ENCODE assay signal across 20 cellular contexts in genomic region chr12:22640851-22641250, GRCh38. TPM values are rescaled to one million over a fixed set of nuclear protein-coding genes. Genes with fewer than 3 reads are reported as not detected.
A peak's percentile ranks its signal among the peaks of the same experiment; 100 is the strongest.
DNase-seq lines count a peak whose midpoint lies in the region; ATAC-seq and TF ChIP-seq lines count a peak whose summit lies in the region.
"Had no signal": no experiment of that assay in that cellular context is flagged by ENCODE, and none has a peak within 500 bp of the region (broad histone marks: within the 10 kb centered on the region; RNA-seq: fewer than 3 reads in every experiment).

No MANE protein-coding gene starts in this region.

- H3K27ac ChIP-seq in liver (ENCODE audit: low read depth in 1 of 2, low read length in 2 of 2) = peak overlapping the region; percentile 56 to 67
- peak overlapping the region; percentile 27 for H3K27ac ChIP-seq in subcutaneous abdominal adipose tissue (ENCODE audit: low read depth, low read length)
- H3K27ac ChIP-seq: BLaER1 treated with 17β-estradiol and CSF1 and Interleukin-3, amounts not matched to agents 10 nM and 100 nM; HL-60 had no signal

- H3K9me3 ChIP-seq in liver (ENCODE audit: control insufficient read depth in 4 of 4, low read length in 3 of 4) = no peaks in the 10 kb centered on the region
- no peaks in the 10 kb centered on the region for H3K9me3 ChIP-seq in subcutaneous abdominal adipose tissue (ENCODE audit: control insufficient read depth in 5 of 5, low read length in 5 of 5)

- peaks cover 3 to 9% (median 4%) of the 10 kb centered on the region in 4 donors for H3K4me1 ChIP-seq in liver (ENCODE audit: control insufficient read depth in 4 of 4, insufficient read depth in 4 of 4, low read length in 3 of 4)
- peaks cover 0 to 15% (median 1%) of the 10 kb centered on the region in 5 donors for H3K4me1 ChIP-seq in subcutaneous abdominal adipose tissue (ENCODE audit: control insufficient read depth in 5 of 5, insufficient read depth in 5 of 5, low read length in 5 of 5)

- no peak overlapping the region for H3K4me3 ChIP-seq in liver (ENCODE audit: low read depth in 1 of 3, low read length in 3 of 3)
- H3K4me3 ChIP-seq in subcutaneous abdominal adipose tissue (ENCODE audit: low read depth in 1 of 5, low read length in 5 of 5) = no peak overlapping the region
- H3K4me3 ChIP-seq: BLaER1 treated with 17β-estradiol and CSF1 and Interleukin-3, amounts not matched to agents 10 nM and 100 nM had no signal

- peaks cover 15% of the 10 kb centered on the region for H3K36me3 Mint-ChIP-seq in activated CD4-positive, alpha-beta T cell treated with anti-CD3 and anti-CD28 coated beads, Interleukin-2, amount 10 ng/mL, durations not matched to agents 7 days and 5 days (ENCODE audit: low read depth)
- H3K36me3 Mint-ChIP-seq in T-cell = peaks cover 14% of the 10 kb centered on the region
- H3K36me3 Mint-ChIP-seq in naive thymus-derived CD8-positive, alpha-beta T cell = peaks cover 0 to 25% (median 4%) of the 10 kb centered on the region in 3 donors

- H3K36me3 ChIP-seq in liver (ENCODE audit: control insufficient read depth in 4 of 4, insufficient read depth in 3 of 4, low read depth in 1 of 4, low read length in 3 of 4) = peaks cover 0 to 2% (median 0%) of the 10 kb centered on the region in 4 donors
- H3K36me3 ChIP-seq in subcutaneous abdominal adipose tissue (ENCODE audit: control insufficient read depth in 5 of 5, insufficient read depth in 5 of 5, low read length in 5 of 5) = no peaks in the 10 kb centered on the region

- H3K4me3 Mint-ChIP-seq in activated CD4-positive, alpha-beta T cell treated with anti-CD3 and anti-CD28 coated beads, Interleukin-2, amount 10 ng/mL, durations not matched to agents 7 days and 5 days = no peak overlapping the region
- no peak overlapping the region for H3K4me3 Mint-ChIP-seq in T-cell
- H3K4me3 Mint-ChIP-seq in naive thymus-derived CD8-positive, alpha-beta T cell = peak overlapping the region in 4 of 10 donors; percentile 1 to 15 (median 8)

- ATAC-seq in T-cell (replicated peaks in 1 of 4) = no peak
- ATAC-seq in naive thymus-derived CD8-positive, alpha-beta T cell = no peak
- ATAC-seq: Panc1 had no signal

- peaks cover 6% of the 10 kb centered on the region for H3K4me1 Mint-ChIP-seq in activated CD4-positive, alpha-beta T cell treated with anti-CD3 and anti-CD28 coated beads, Interleukin-2, amount 10 ng/mL, durations not matched to agents 7 days and 5 days
- H3K4me1 Mint-ChIP-seq in T-cell = peaks cover 44 to 59% (median 57%) of the 10 kb centered on the region in 3 donors
- peaks cover 12 to 53% (median 40%) of the 10 kb centered on the region in 4 donors for H3K4me1 Mint-ChIP-seq in naive thymus-derived CD8-positive, alpha-beta T cell

- no peaks in the 10 kb centered on the region for H3K9me3 Mint-ChIP-seq in activated CD4-positive, alpha-beta T cell treated with anti-CD3 and anti-CD28 coated beads, Interleukin-2, amount 10 ng/mL, durations not matched to agents 7 days and 5 days
- H3K9me3 Mint-ChIP-seq in T-cell = no peaks in the 10 kb centered on the region
- H3K9me3 Mint-ChIP-seq in naive thymus-derived CD8-positive, alpha-beta T cell = no peaks in the 10 kb centered on the region

- H3K9ac ChIP-seq in liver (ENCODE audit: low read depth in 1 of 2, low read length in 2 of 2) (no peak overlapping the region), subcutaneous abdominal adipose tissue (ENCODE audit: low read length in 5 of 5) (no peak overlapping the region)
- H3K9ac ChIP-seq: BLaER1 treated with 17β-estradiol and CSF1 and Interleukin-3, amounts not matched to agents 10 nM and 100 nM had no signal

- H3K27me3 Mint-ChIP-seq in activated CD4-positive, alpha-beta T cell treated with anti-CD3 and anti-CD28 coated beads, Interleukin-2, amount 10 ng/mL, durations not matched to agents 7 days and 5 days = no peaks in the 10 kb centered on the region
- no peaks in the 10 kb centered on the region for H3K27me3 Mint-ChIP-seq in T-cell
- no peaks in the 10 kb centered on the region for H3K27me3 Mint-ChIP-seq in naive thymus-derived CD8-positive, alpha-beta T cell

- no peak for TF ChIP-seq CTCF in liver (IDR thresholded peaks at IDR 0.05; ENCODE audit: low read depth, low read length, missing input control)

- DNase-seq in activated CD4-positive, alpha-beta T cell treated with anti-CD3 and anti-CD28 coated beads, Interleukin-2, amount 10 ng/mL, durations not matched to agents 7 days and 5 days = no peak
- no peak for DNase-seq in activated CD4-positive, alpha-beta T cell treated with anti-CD3 and anti-CD28 coated beads, Interleukin-2, amount 50 U/mL, for 1 hour
- DNase-seq in T-cell = no peak
- no peak for DNase-seq in NK-92 treated with Interleukin-12 subunit alpha and Interleukin-12 subunit beta, amount 100 ng/mL, for 24 hours (lab: John Stamatoyannopoulos, UW)
- DNase-seq in naive thymus-derived CD8-positive, alpha-beta T cell = no peak
- no peak for DNase-seq in NCI-H2081 (lab: John Stamatoyannopoulos, UW)
- DNase-seq: 8988T, COR-L47, DMS153, EL, HCEC 1CT, KBM-7, NCI-H1417, NCI-H187 treated with DMSO at 0.1 percent for 48 hours, NCI-H510A had no signal

- over 99% methylated on average over 2 of the region's 2 CpGs for WGBS in liver

- peak overlapping the region; percentile 61 for H3K27ac Mint-ChIP-seq in activated CD4-positive, alpha-beta T cell treated with anti-CD3 and anti-CD28 coated beads, Interleukin-2, amount 10 ng/mL, durations not matched to agents 7 days and 5 days
- H3K27ac Mint-ChIP-seq in T-cell = peak overlapping the region; percentile 1 to 72
- H3K27ac Mint-ChIP-seq in naive thymus-derived CD8-positive, alpha-beta T cell = peak overlapping the region in 2 of 10 donors; percentile 10 to 11

- no peak for TF ChIP-seq RAD21 in liver (IDR thresholded peaks at IDR 0.05)

- POLR2A ChIA-PET in activated CD4-positive, alpha-beta T cell treated with anti-CD3 and anti-CD28 coated beads, Interleukin-2, amount 10 ng/mL, durations not matched to agents 7 days and 5 days (lab: Charles Lee) = no interaction called here
- POLR2A ChIA-PET in T-cell (lab: Charles Lee) = interaction anchor here (0.6 to 0.8 kb wide), 5 partner anchors 22 to 107 kb away, joined by 5 to 11 read pairs (median 6); partner anchors contain the start of gene C2CD5 (in 1 of the 2)
- POLR2A ChIA-PET in naive thymus-derived CD8-positive, alpha-beta T cell (lab: Charles Lee) = no interaction called here

- no peaks in the 10 kb centered on the region for H3K27me3 ChIP-seq in liver (ENCODE audit: control insufficient read depth in 4 of 4, insufficient read depth in 4 of 4, low read length in 3 of 4)
- H3K27me3 ChIP-seq in subcutaneous abdominal adipose tissue (ENCODE audit: control insufficient read depth in 5 of 5, insufficient read depth in 4 of 5, low read length in 5 of 5) = no peaks in the 10 kb centered on the region
- H3K27me3 ChIP-seq: BLaER1 treated with 17β-estradiol and CSF1 and Interleukin-3, amounts not matched to agents 10 nM and 100 nM had no signal

- CTCF ChIA-PET in activated CD4-positive, alpha-beta T cell treated with anti-CD3 and anti-CD28 coated beads, Interleukin-2, amount 10 ng/mL, durations not matched to agents 7 days and 5 days (lab: Charles Lee) = interaction anchor here (0.6 kb wide), 1 partner anchor 131 kb away, joined by 4 read pairs; no protein-coding TSS in a partner anchor
- CTCF ChIA-PET in T-cell (lab: Charles Lee) = interaction anchor here (0.6 to 2.5 kb wide), 12 partner anchors 11 to 1021 kb away, joined by 3 to 17 read pairs (median 4); no protein-coding TSS in a partner anchor

TF ChIP-seq in liver, 16 proteins besides CTCF, POLR2A, EP300 and RAD21:
- no peak for TF ChIP-seq MAX (IDR thresholded peaks at IDR 0.05)
- no peak for TF ChIP-seq GABPA (IDR thresholded peaks at IDR 0.05 in 1 of 2, conservative IDR thresholded peaks at IDR 0.05 in 1 of 2)
- no peak for TF ChIP-seq JUND (IDR thresholded peaks at IDR 0.05)
- no peak for TF ChIP-seq ATF3 (IDR thresholded peaks at IDR 0.05)
- no peak for TF ChIP-seq HNF4A (conservative IDR thresholded peaks at IDR 0.05)
- TF ChIP-seq FOXA2 (IDR thresholded peaks at IDR 0.05) = no peak
- no peak for TF ChIP-seq HNF4G (IDR thresholded peaks at IDR 0.05)
- TF ChIP-seq RXRA (IDR thresholded peaks at IDR 0.05) = no peak
- no peak for TF ChIP-seq SP1 (IDR thresholded peaks at IDR 0.05)
- TF ChIP-seq FOXA1 (IDR thresholded peaks at IDR 0.05) = no peak

RNA-seq across cellular contexts. Expression of gene ETNK1, which starts 15.9 kb away (rescaled TPM):
- total RNA-seq in activated CD4-positive, alpha-beta T cell treated with anti-CD3 and anti-CD28 coated beads, Interleukin-2, amount 10 ng/mL, durations not matched to agents 7 days and 5 days = 10 to 100 TPM; 66.9 to 72.0 TPM
- 10 to 100 TPM; 50.9 to 77.4 (median 69.9) TPM for total RNA-seq in T-cell
- 10 to 100 TPM; 31.4 to 51.4 TPM for total RNA-seq in liver
- polyA plus RNA-seq in liver = 10 to 100 TPM; 15.6 to 22.7 TPM
- total RNA-seq in naive thymus-derived CD8-positive, alpha-beta T cell = 10 to 100 TPM; 60.8 to 76.8 TPM
- polyA plus RNA-seq in naive thymus-derived CD8-positive, alpha-beta T cell = 10 to 100 TPM; 13.7 to 14.3 (median 14.0) TPM

Comparison
In these comparisons a context has a peak if more than half of its experiments do, and no peak if none do; other contexts are left out.
1. POLR2A ChIA-PET loops: an anchor here in T-cell (0.6 to 0.8 kb wide); none called in activated CD4-positive, alpha-beta T cell treated with anti-CD3 and anti-CD28 coated beads, Interleukin-2, amount 10 ng/mL, durations not matched to agents 7 days and 5 days and naive thymus-derived CD8-positive, alpha-beta T cell.